Comparison of ENCODE assay signal across 8 cellular contexts in the genomic region with DNA sequence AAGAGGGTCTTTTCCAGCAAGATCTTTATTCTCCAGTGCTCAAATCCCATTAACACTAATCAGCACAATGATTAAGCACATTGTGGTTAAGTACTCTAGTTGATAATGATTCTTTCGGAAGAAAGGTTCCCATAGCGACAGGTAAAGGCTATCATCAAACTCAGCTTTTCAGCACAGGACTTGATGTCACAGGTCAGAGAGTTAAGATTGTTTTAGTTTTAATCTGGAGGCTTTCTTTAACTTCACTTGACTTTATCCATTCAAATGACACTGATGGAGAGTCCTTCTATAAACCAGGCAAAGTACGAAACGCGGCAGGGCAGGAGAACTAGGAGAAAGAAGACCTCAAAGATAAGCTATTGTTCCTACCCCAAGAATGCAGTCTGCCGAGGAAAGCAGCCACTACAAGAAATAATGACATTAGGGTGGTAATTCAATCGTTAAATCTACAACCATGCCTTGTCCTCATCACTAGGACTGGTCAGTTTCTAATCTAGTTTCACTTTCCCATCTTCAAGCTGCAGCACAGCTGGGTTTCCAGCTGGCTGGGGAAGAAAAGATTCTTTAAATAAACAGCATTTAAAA. TPM values are rescaled to one million over a fixed set of nuclear protein-coding genes. Genes with fewer than 3 reads are reported as not detected.
DNase-seq lines count a peak whose midpoint lies in the region; TF ChIP-seq lines count a peak whose summit lies in the region.

No MANE protein-coding gene starts in this region.

- H3K9ac ChIP-seq in BLaER1 (no peak overlapping the region), mesendoderm (ENCODE audit: low read length) (no peak overlapping the region)

- H3K4ac ChIP-seq in mesendoderm (ENCODE audit: low read depth, low read length) = no peak overlapping the region

- H3K79me2 ChIP-seq in mesendoderm (ENCODE audit: control insufficient read depth, insufficient read depth, low read length) = no peaks in the 10 kb centered on the region

- H3K4me2 ChIP-seq in BLaER1 (peak overlapping the region; percentile 59), mesendoderm (ENCODE audit: low read length) (no peak overlapping the region)

- H3K27ac ChIP-seq in BLaER1 (no peak overlapping the region), mesendoderm (ENCODE audit: low read depth, low read length) (no peak overlapping the region)

- H3K4me3 Mint-ChIP-seq in brain = peak overlapping the region; percentile 53 to 92 (median 72)

- no peak overlapping the region for H2AK5ac ChIP-seq in mesendoderm (ENCODE audit: low read length)

- no peaks in the 10 kb centered on the region for H3K79me1 ChIP-seq in mesendoderm (ENCODE audit: low read length)

- DNase-seq in HFF-Myc (ENCODE audit: extremely low read depth, low read depth) (no peak), mesendoderm (peak; percentile 93), NCI-H2107 (lab: John Stamatoyannopoulos, UW) (no peak), NCI-H2081 treated with DMSO at 0.1 percent for 48 hours (lab: John Stamatoyannopoulos, UW) (no peak), OCI-M2 (lab: John Stamatoyannopoulos, UW; ENCODE audit: unreplicated experiment) (no peak)
- DNase-seq in stimulated activated CD4-positive, alpha-beta T cell treated with anti-CD3 and anti-CD28 coated beads, Interleukin-4, amount 100 ng/mL, for 1 hour = no peak

- no peak overlapping the region for H2BK15ac ChIP-seq in mesendoderm (replicated peaks; ENCODE audit: low read depth)

- TF ChIP-seq CTCF in HFF-Myc (IDR thresholded peaks at IDR 0.05; ENCODE audit: low read depth, low read length, missing control alignments) (no peak), brain (conservative IDR thresholded peaks at IDR 0.05) (no peak)

- peaks cover 3 to 13% (median 4%) of the 10 kb centered on the region in 5 experiments for H3K9me3 Mint-ChIP-seq in brain

- no peak overlapping the region for H4K5ac ChIP-seq in mesendoderm (ENCODE audit: low read length)

- peaks cover 77% of the 10 kb centered on the region for H3K27me3 Mint-ChIP-seq in brain

- H3K27me3 ChIP-seq in BLaER1 (peaks cover 55% of the 10 kb centered on the region), mesendoderm (ENCODE audit: insufficient read depth, low read length, poor library complexity) (peaks cover 31% of the 10 kb centered on the region)

- peaks cover 10% of the 10 kb centered on the region; the same call in 1 of the 2 replicates for H4K20me1 ChIP-seq in BLaER1

- H3K23ac ChIP-seq in mesendoderm (ENCODE audit: low read length) = no peak overlapping the region

- H2BK5ac ChIP-seq in mesendoderm (ENCODE audit: low read length) = no peak overlapping the region

- peaks cover 49% of the 10 kb centered on the region for H3K4me1 Mint-ChIP-seq in brain

- H3K18ac ChIP-seq in mesendoderm (ENCODE audit: low read length) = no peak overlapping the region

- no peak overlapping the region for H3K56ac ChIP-seq in mesendoderm (ENCODE audit: low read length)

- no peaks in the 10 kb centered on the region for H3K36me3 ChIP-seq in BLaER1
- H3K36me3 ChIP-seq in mesendoderm (ENCODE audit: control insufficient read depth, insufficient read depth, low read length) = no peaks in the 10 kb centered on the region

- no peak overlapping the region for H4K8ac ChIP-seq in mesendoderm (ENCODE audit: low read depth, low read length)

- H3K4me3 ChIP-seq in BLaER1 (no peak overlapping the region), HFF-Myc (replicated peaks; ENCODE audit: low read depth, low read length) (peak overlapping the region; percentile 33), mesendoderm (ENCODE audit: low read length) (no peak overlapping the region)

- H3K36me3 Mint-ChIP-seq in brain = peaks cover 5% of the 10 kb centered on the region

- H3K4me1 ChIP-seq in BLaER1 = peaks cover 17% of the 10 kb centered on the region
- H3K4me1 ChIP-seq in mesendoderm (ENCODE audit: control insufficient read depth, low read depth, low read length) = no peaks in the 10 kb centered on the region

- no peak overlapping the region for H2BK120ac ChIP-seq in mesendoderm (ENCODE audit: low read depth, low read length)

- peak overlapping the region in 2 of 5 experiments; percentile 87 for H3K27ac Mint-ChIP-seq in brain

- no CpG with 5 or more reads among the region's 7 CpGs for WGBS in mesendoderm (ENCODE audit: extremely low coverage, insufficient coverage, low lambda C conversion rate)

- no peaks in the 10 kb centered on the region for H3K9me3 ChIP-seq in BLaER1

RNA-seq across cellular contexts. Expression of a gene that starts 4.6 kb away (rescaled TPM):
- 1.6 TPM for polyA plus RNA-seq in brain (ENCODE audit: insufficient read depth, low read depth, low replicate concordance)
- polyA plus RNA-seq in mesendoderm (2013, experiment 1 of 2) = 0.01 TPM
- polyA plus RNA-seq in mesendoderm (2013, experiment 2 of 2) = 0.07 TPM
